In genomic region chr9:35051069-35051967, GRCh38 we compare ENCODE assay signal across 8 cellular contexts. TPM values are rescaled to one million over a fixed set of nuclear protein-coding genes. Genes with fewer than 3 reads are reported as not detected.
DNase-seq lines count a peak whose midpoint lies in the region; ATAC-seq and TF ChIP-seq lines count a peak whose summit lies in the region.

No MANE protein-coding gene starts in this region.

- H2BK120ac ChIP-seq in H9 (ENCODE audit: low read depth, low read length, poor library complexity, severe bottlenecking), result no peak overlapping the region

- H3T11ph ChIP-seq in H9 (ENCODE audit: low read length), result no peak overlapping the region

- DNase-seq in COLO668 (lab: John Stamatoyannopoulos, UW; ENCODE audit: unreplicated experiment), result peak; percentile 25
- DNase-seq in H9, result peak; percentile 61
- DNase-seq in Panc1 (ENCODE audit: low read depth, low spot score), result peak; percentile 25
- DNase-seq in activated naive CD4-positive, alpha-beta T cell treated with anti-CD3 and anti-CD28 coated beads, Interleukin-2, amount 10 ng/mL, durations not matched to agents 7 days and 5 days, result peak; percentile 72
- peak in 1 of 2 donors; percentile 44 for DNase-seq in heart right ventricle
- DNase-seq in stimulated activated CD4-positive, alpha-beta T cell treated with anti-CD3 and anti-CD28 coated beads, Interleukin-12 subunit alpha, Interleukin-12 subunit beta, amount 100 ng/mL, for 4 hours, result peak; percentile 47
- DNase-seq in putamen (ENCODE audit: low spot score), result no peak

- H3K27me3 ChIP-seq in H9 (ENCODE audit: insufficient read depth, low read length) (no peaks in the 10 kb centered on the region), Panc1 (ENCODE audit: control insufficient read depth, insufficient read depth, low read length) (no peaks in the 10 kb centered on the region), heart right ventricle (no peaks in the 10 kb centered on the region)

- TF ChIP-seq CTCF in H9 (conservative IDR thresholded peaks at IDR 0.05) (peak; percentile 78), Panc1 (IDR thresholded peaks at IDR 0.05) (peak; percentile 77), heart right ventricle (IDR thresholded peaks at IDR 0.05) (peak; percentile 26 to 70 (median 65))

- H3K4me1 Mint-ChIP-seq in H9, result no peaks in the 10 kb centered on the region; a peak in 1 of 4 replicates
- H3K4me1 Mint-ChIP-seq in activated naive CD4-positive, alpha-beta T cell treated with anti-CD3 and anti-CD28 coated beads, Interleukin-2, amount 10 ng/mL, durations not matched to agents 7 days and 5 days, result no peaks in the 10 kb centered on the region

- H3K14ac ChIP-seq in H9 (ENCODE audit: insufficient read depth, low read length), result no peak overlapping the region

- no peaks in the 10 kb centered on the region for H3K79me1 ChIP-seq in H9 (ENCODE audit: insufficient read depth, low read depth, low read length, poor library complexity, severe bottlenecking)

- H3K9me3 ChIP-seq in H9 (ENCODE audit: control insufficient read depth, low read depth, low read length) (no peaks in the 10 kb centered on the region), Panc1 (ENCODE audit: control insufficient read depth, insufficient read depth, low read depth, low read length) (no peaks in the 10 kb centered on the region), heart right ventricle (no peaks in the 10 kb centered on the region)

- CTCF ChIA-PET in Panc1 (lab: Charles Lee), result interaction anchor here (0.5 to 1.2 kb wide), 6 partner anchors 18 to 559 kb away, joined by 3 to 9 read pairs (median 3); no protein-coding TSS in a partner anchor
- CTCF ChIA-PET in activated naive CD4-positive, alpha-beta T cell treated with anti-CD3 and anti-CD28 coated beads, Interleukin-2, amount 10 ng/mL, durations not matched to agents 7 days and 5 days (lab: Charles Lee), result interaction anchor here (0.7 to 3.3 kb wide), 30 partner anchors 8 to 292 kb away, joined by 3 to 71 read pairs (median 5); no protein-coding TSS in a partner anchor

- H2BK12ac ChIP-seq in H9 (ENCODE audit: insufficient read length, low read depth, low read length), result no peak overlapping the region

- no peak overlapping the region for H3K4me3 Mint-ChIP-seq in H9
- no peak overlapping the region for H3K4me3 Mint-ChIP-seq in activated naive CD4-positive, alpha-beta T cell treated with anti-CD3 and anti-CD28 coated beads, Interleukin-2, amount 10 ng/mL, durations not matched to agents 7 days and 5 days

- peaks cover 13% of the 10 kb centered on the region for H3K36me3 ChIP-seq in Panc1 (ENCODE audit: control insufficient read depth, insufficient read depth, low read length)
- peaks cover 0 to 99% (median 41%) of the 10 kb centered on the region in 9 donors for H3K36me3 ChIP-seq in heart right ventricle

- no peaks in the 10 kb centered on the region for H3K27me3 Mint-ChIP-seq in H9 (ENCODE audit: low read depth)
- H3K27me3 Mint-ChIP-seq in activated naive CD4-positive, alpha-beta T cell treated with anti-CD3 and anti-CD28 coated beads, Interleukin-2, amount 10 ng/mL, durations not matched to agents 7 days and 5 days, result no peaks in the 10 kb centered on the region

- no peak overlapping the region for H3K4ac ChIP-seq in H9 (ENCODE audit: low read depth, low read length)

- intact Hi-C loops in Panc1 (cut with micrococcal nuclease; ENCODE audit: unreplicated experiment), result loop anchor here (5.0 kb wide), 1 partner anchor 154 kb away; a partner anchor contains a TSS
- intact Hi-C loops in heart right ventricle (cut with DNase I), result loop anchor here in 3 of 10 donors (1.0 to 10.0 kb wide), 3 partner anchors 57 to 154 kb away; a partner anchor contains a TSS

- WGBS in H9 (ENCODE audit: extremely low coverage, insufficient read length, low lambda C conversion rate), result no CpG with 5 or more reads among the region's 7 CpGs
- 69 to 76% methylated on average over 7 of the region's 7 CpGs for WGBS in heart right ventricle, 2 donors

- no peaks in the 10 kb centered on the region for H3K79me2 ChIP-seq in H9 (ENCODE audit: insufficient read depth, low read length)

- H3K4me2 ChIP-seq in H9 (ENCODE audit: insufficient read depth, insufficient read length, low read length), result no peak overlapping the region

- in situ Hi-C loops in Panc1 (cut with HindIII; ENCODE audit: low pct_unique_long_range_greater_than_20kb, low sequenced_read_pairs), result no loop called here

- H2BK20ac ChIP-seq in H9 (ENCODE audit: low read depth, low read length, poor library complexity, severe bottlenecking), result no peak overlapping the region

- ATAC-seq in Panc1 (peak; percentile 75), heart right ventricle (peak; percentile 62 to 96 (median 80)), HG02571 (IDR thresholded peaks at IDR 0.05; ENCODE audit: unreplicated experiment) (no peak)

- H2AK5ac ChIP-seq in H9 (ENCODE audit: insufficient read length, low read length), result no peak overlapping the region

- H2AFZ ChIP-seq in H9 (ENCODE audit: low read length), result no peak overlapping the region

- no peak overlapping the region for H3K9ac ChIP-seq in H9 (ENCODE audit: extremely low read depth, insufficient read length, low read length)

- H3K36me3 Mint-ChIP-seq in H9 (ENCODE audit: insufficient read depth in 1 of 3, low read depth in 3 of 3), result peaks cover 17 to 72% (median 48%) of the 10 kb centered on the region in 3 experiments
- peaks cover 38% of the 10 kb centered on the region for H3K36me3 Mint-ChIP-seq in activated naive CD4-positive, alpha-beta T cell treated with anti-CD3 and anti-CD28 coated beads, Interleukin-2, amount 10 ng/mL, durations not matched to agents 7 days and 5 days

- no peaks in the 10 kb centered on the region for H4K20me1 ChIP-seq in H9 (ENCODE audit: control insufficient read depth, insufficient read depth, insufficient read length)

- H3K56ac ChIP-seq in H9 (ENCODE audit: insufficient read length, low read depth, low read length), result no peak overlapping the region

- no peak overlapping the region for H3K23ac ChIP-seq in H9 (ENCODE audit: insufficient read length, low read depth, low read length)

- no peaks in the 10 kb centered on the region for H3K9me3 Mint-ChIP-seq in H9
- no peaks in the 10 kb centered on the region for H3K9me3 Mint-ChIP-seq in activated naive CD4-positive, alpha-beta T cell treated with anti-CD3 and anti-CD28 coated beads, Interleukin-2, amount 10 ng/mL, durations not matched to agents 7 days and 5 days

- H3K23me2 ChIP-seq in H9 (ENCODE audit: insufficient read length, low read depth, low read length, poor library complexity, severe bottlenecking), result no peaks in the 10 kb centered on the region

- POLR2A ChIA-PET in Panc1 (lab: Charles Lee), result interaction anchor here (0.7 kb wide), 2 partner anchors 28 to 314 kb away, joined by 4 to 9 read pairs; partner anchors contain the start of gene FANCG

- H4K8ac ChIP-seq in H9 (replicated peaks; ENCODE audit: insufficient read length, low read depth, low read length), result no peak overlapping the region

- BruUV-seq in Panc1 (replicated peaks; lab: Mats Ljungman, UMichigan), result TSS peak; percentile 17

- H2BK5ac ChIP-seq in H9 (ENCODE audit: insufficient read length, low read length), result no peak overlapping the region

- H3K27ac Mint-ChIP-seq in H9, result peak overlapping the region in 1 of 3 experiments; percentile 47; a peak in 1 of 7 replicates
- H3K27ac Mint-ChIP-seq in activated naive CD4-positive, alpha-beta T cell treated with anti-CD3 and anti-CD28 coated beads, Interleukin-2, amount 10 ng/mL, durations not matched to agents 7 days and 5 days, result no peak overlapping the region

- H2BK15ac ChIP-seq in H9 (ENCODE audit: low read depth, low read length), result no peak overlapping the region

- H4K5ac ChIP-seq in H9 (ENCODE audit: insufficient read length, low read depth, low read length), result no peak overlapping the region

- H3K27ac ChIP-seq in H9 (ENCODE audit: insufficient read length, low read depth, low read length), result no peak overlapping the region
- no peak overlapping the region for H3K27ac ChIP-seq in Panc1 (ENCODE audit: low read length)
- H3K27ac ChIP-seq in heart right ventricle, result peak overlapping the region in 7 of 10 donors; percentile 16 to 68 (median 35)

- H3K4me1 ChIP-seq in H9 (ENCODE audit: insufficient read depth, low read length) (no peaks in the 10 kb centered on the region), Panc1 (ENCODE audit: control insufficient read depth, insufficient read depth, low read length) (no peaks in the 10 kb centered on the region), heart right ventricle (peaks cover 0 to 15% (median 7%) of the 10 kb centered on the region in 9 donors)

- H3K4me3 ChIP-seq in Panc1 (ENCODE audit: low read depth in 2 of 2, low read length in 2 of 2), result no peak overlapping the region
- no peak overlapping the region for H3K4me3 ChIP-seq in heart right ventricle

- no peak overlapping the region for H3K18ac ChIP-seq in H9 (ENCODE audit: insufficient read length, low read depth, low read length)

- H4K91ac ChIP-seq in H9 (ENCODE audit: insufficient read length, low read depth, low read length), result no peak overlapping the region

RNA-seq across cellular contexts. Expression of gene VCP, which starts 21.1 kb away (rescaled TPM):
- total RNA-seq in H9 (2021) (407 and 409 TPM in 2 replicates), Panc1 (2021; ENCODE audit: unreplicated experiment) (472 TPM), heart right ventricle (100 to 1,000 TPM; 227 to 385 (median 300) TPM)
- polyA plus RNA-seq in Panc1 (2012; ENCODE audit: insufficient read length), result 419 TPM
- 100 to 1,000 TPM in 1 of 2 donors, 10 to 100 TPM in 1; 69.9 to 248 TPM for polyA plus RNA-seq in heart right ventricle

RNA-seq across cellular contexts. Expression of gene FANCG, which starts 28.4 kb away (rescaled TPM):
- total RNA-seq in H9 (2021), result 86.9 and 88.0 TPM in 2 replicates
- 73.8 TPM for total RNA-seq in Panc1 (2021; ENCODE audit: unreplicated experiment)
- 36.9 TPM for polyA plus RNA-seq in Panc1 (2012; ENCODE audit: insufficient read length)
- total RNA-seq in heart right ventricle, result 1 to 10 TPM; 2.6 to 9.8 (median 4.5) TPM
- polyA plus RNA-seq in heart right ventricle, result 1 to 10 TPM; 3.4 to 6.4 TPM

RNA-seq across cellular contexts. Expression of gene PIGO, which starts 45.1 kb away (rescaled TPM):
- total RNA-seq in H9 (2021) (20.3 and 23.4 TPM in 2 replicates), Panc1 (2021; ENCODE audit: unreplicated experiment) (58.7 TPM), heart right ventricle (10 to 100 TPM in 4 of 10 donors, 1 to 10 TPM in 6; 8.2 to 12.3 (median 9.9) TPM)
- 53.6 TPM for polyA plus RNA-seq in Panc1 (2012; ENCODE audit: insufficient read length)
- 10 to 100 TPM; 10.6 to 10.7 TPM for polyA plus RNA-seq in heart right ventricle

RNA-seq across cellular contexts. Expression of gene STOML2, which starts 51.6 kb away (rescaled TPM):
- 192 and 193 TPM in 2 replicates for total RNA-seq in H9 (2021)
- 264 TPM for total RNA-seq in Panc1 (2021; ENCODE audit: unreplicated experiment)
- 233 TPM for polyA plus RNA-seq in Panc1 (2012; ENCODE audit: insufficient read length)
- 100 to 1,000 TPM; 122 to 153 (median 127) TPM for total RNA-seq in heart right ventricle
- polyA plus RNA-seq in heart right ventricle, result 100 to 1,000 TPM in 1 of 2 donors, 10 to 100 TPM in 1; 43.7 to 151 TPM

Comparison
In these comparisons a context has a peak if more than half of its experiments do, and no peak if none do; other contexts are left out.
1. H3K27ac ChIP-seq: peak in heart right ventricle (7 of 10); none in H9 (single experiment) and Panc1 (single experiment).
2. Peak in every context shown above with its lines, with median percentiles within 50 percentile points of each other: CTCF ChIP-seq.